Comparison of ENCODE assay signal across 9 cellular contexts in the genomic region with DNA sequence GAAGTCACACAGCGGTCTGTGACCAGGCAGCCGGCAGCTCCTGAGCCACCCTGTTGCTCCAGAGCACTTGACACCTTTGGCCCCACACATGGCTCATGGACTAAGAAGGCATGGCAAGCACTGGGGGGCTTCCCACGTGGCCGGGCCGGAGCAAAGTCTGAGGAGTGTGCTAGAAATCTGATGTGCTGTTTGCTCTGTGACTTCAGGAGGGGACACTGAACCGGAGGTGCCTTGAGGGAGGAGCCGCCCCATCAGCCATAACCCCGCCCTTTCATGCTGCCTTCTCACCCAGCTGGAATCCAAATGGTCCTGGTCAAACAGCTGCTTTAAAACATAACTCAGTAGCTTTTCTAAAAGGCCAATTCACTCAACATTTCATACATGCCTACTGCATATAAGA.
"Had no signal": no experiment of that assay in that cellular context is flagged by ENCODE, and none has a peak within 500 bp of the region (broad histone marks: within the 10 kb centered on the region; RNA-seq: fewer than 3 reads in every experiment).

No MANE protein-coding gene starts in this region.

- H3K27ac ChIP-seq: stomach, thoracic aorta had no signal

- DNase-seq: activated CD4-positive, alpha-beta T cell treated with anti-CD3 and anti-CD28 coated beads, Interleukin-2, amount 50 U/mL, for 4 hours; activated effector memory CD4-positive, alpha-beta T cell treated with Interleukin-2 at 50 U/mL for 16 hours; activated T-cell treated with anti-CD3 and anti-CD28 coated beads, Interleukin-2, amount 50 U/mL, for 24 hours; cortex of kidney; effector memory CD8-positive, alpha-beta T cell; stimulated activated CD4-positive, alpha-beta T cell treated with anti-CD3 and anti-CD28 coated beads, Interleukin-4, amount 100 ng/mL, for 24 hours; stomach had no signal

- H3K4me3 ChIP-seq: stomach, thoracic aorta had no signal

- ATAC-seq: activated CD4-positive, CD25-positive, alpha-beta regulatory T cell treated with anti-CD3 and anti-CD28 coated beads, Interleukin-2, amount 50 U/mL, for 24 hours; effector memory CD8-positive, alpha-beta T cell had no signal

- H3K27me3 ChIP-seq: stomach had no signal

- H3K4me1 ChIP-seq: stomach had no signal

- H3K9me3 ChIP-seq: stomach, thoracic aorta had no signal
